In genomic region chr17:13510062-13510461, GRCh38 we compare ENCODE assay signal across 15 cellular contexts.
DNase-seq lines count a peak whose midpoint lies in the region; ATAC-seq and TF ChIP-seq lines count a peak whose summit lies in the region.
"Had no signal": no experiment of that assay in that cellular context is flagged by ENCODE, and none has a peak within 500 bp of the region (broad histone marks: within the 10 kb centered on the region; RNA-seq: fewer than 3 reads in every experiment).

No MANE protein-coding gene starts in this region.

- DNase-seq in BE2C (peak; percentile 26), astrocyte of the hippocampus (ENCODE audit: low read depth, low spot score) (peak; percentile 41), NK-92 (lab: John Stamatoyannopoulos, UW; ENCODE audit: unreplicated experiment) (no peak), SKM-1 treated with dmso at 0.1 percent for 144 hours (lab: John Stamatoyannopoulos, UW; ENCODE audit: unreplicated experiment) (no peak), Peyer's patch (no peak)
- no peak for DNase-seq in activated CD8-positive, alpha-beta T cell treated with anti-CD3 and anti-CD28 coated beads, Interleukin-2, amount 10 ng/mL, durations not matched to agents 7 days and 5 days
- DNase-seq: activated gamma-delta T cell treated with Interleukin-2 at 50 U/mL for 16 hours; effector CD8-positive, alpha-beta T cell; midbrain; NCI-H2029 treated with DMSO at 0.1 percent for 48 hours; NK-92 treated with Interleukin-12 subunit alpha and Interleukin-12 subunit beta, amount 100 ng/mL, for 24 hours; SIG-M5 had no signal

- POLR2A ChIA-PET in activated CD8-positive, alpha-beta T cell treated with anti-CD3 and anti-CD28 coated beads, Interleukin-2, amount 10 ng/mL, durations not matched to agents 7 days and 5 days (lab: Charles Lee) = no interaction called here

- H3K27ac Mint-ChIP-seq in activated CD8-positive, alpha-beta T cell treated with anti-CD3 and anti-CD28 coated beads, Interleukin-2, amount 10 ng/mL, durations not matched to agents 7 days and 5 days = no peak overlapping the region
- H3K27ac Mint-ChIP-seq: B cell had no signal

- ATAC-seq in HG03354 (IDR thresholded peaks at IDR 0.05; ENCODE audit: poor library complexity, severe bottlenecking, unreplicated experiment) = peak; percentile 59
- ATAC-seq in activated CD8-positive, alpha-beta T cell treated with anti-CD3 and anti-CD28 coated beads, Interleukin-2, amount 10 ng/mL, durations not matched to agents 7 days and 5 days = no peak

- H3K4me1 ChIP-seq in BE2C = 0 out of 2 replicates have a peak, but pooled peaks cover 5% of the 10 kb centered on the region
- H3K4me1 ChIP-seq in mesodermal cell (ENCODE audit: control insufficient read depth, insufficient read depth, low read length, poor library complexity, severe bottlenecking) = peaks cover 16% of the 10 kb centered on the region
- H3K4me1 ChIP-seq in Peyer's patch = no peaks in the 10 kb centered on the region

- H3K27me3 Mint-ChIP-seq in activated CD8-positive, alpha-beta T cell treated with anti-CD3 and anti-CD28 coated beads, Interleukin-2, amount 10 ng/mL, durations not matched to agents 7 days and 5 days (ENCODE audit: low read depth) = peaks cover 12% of the 10 kb centered on the region

- WGBS in mesodermal cell (ENCODE audit: insufficient coverage in 2 of 2), 2 experiments = 83 to 92% methylated on average over 5 to 6 of the region's 6 CpGs

- H3K4me3 Mint-ChIP-seq in activated CD8-positive, alpha-beta T cell treated with anti-CD3 and anti-CD28 coated beads, Interleukin-2, amount 10 ng/mL, durations not matched to agents 7 days and 5 days = no peak overlapping the region
- H3K4me3 Mint-ChIP-seq: B cell had no signal

- H3K9me3 Mint-ChIP-seq in activated CD8-positive, alpha-beta T cell treated with anti-CD3 and anti-CD28 coated beads, Interleukin-2, amount 10 ng/mL, durations not matched to agents 7 days and 5 days (ENCODE audit: insufficient read depth) = no peaks in the 10 kb centered on the region

- H3K27me3 ChIP-seq in BE2C (no peaks in the 10 kb centered on the region), Peyer's patch (no peaks in the 10 kb centered on the region)

- H3K36me3 ChIP-seq in BE2C (no peaks in the 10 kb centered on the region), mesodermal cell (ENCODE audit: control insufficient read depth, insufficient read depth, low read length) (no peaks in the 10 kb centered on the region), Peyer's patch (no peaks in the 10 kb centered on the region)

- TF ChIP-seq CTCF in BE2C (IDR thresholded peaks at IDR 0.05; ENCODE audit: low read depth, low read length) = no peak
- TF ChIP-seq CTCF in Peyer's patch (IDR thresholded peaks at IDR 0.05) = no peak

- no peaks in the 10 kb centered on the region for H3K36me3 Mint-ChIP-seq in activated CD8-positive, alpha-beta T cell treated with anti-CD3 and anti-CD28 coated beads, Interleukin-2, amount 10 ng/mL, durations not matched to agents 7 days and 5 days (ENCODE audit: low read depth)

- H3K27ac ChIP-seq in mesodermal cell (ENCODE audit: low read depth, low read length, severe bottlenecking) = peak overlapping the region; percentile 13
- no peak overlapping the region for H3K27ac ChIP-seq in Peyer's patch

- H3K9me3 ChIP-seq in BE2C = no peaks in the 10 kb centered on the region
- no peaks in the 10 kb centered on the region for H3K9me3 ChIP-seq in mesodermal cell (ENCODE audit: control insufficient read depth, low read length)
- no peaks in the 10 kb centered on the region for H3K9me3 ChIP-seq in Peyer's patch

- CTCF ChIA-PET in activated CD8-positive, alpha-beta T cell treated with anti-CD3 and anti-CD28 coated beads, Interleukin-2, amount 10 ng/mL, durations not matched to agents 7 days and 5 days (lab: Charles Lee) = interaction anchor here (0.6 kb wide), 1 partner anchor 1885 kb away, joined by 3 read pairs; no protein-coding TSS in a partner anchor

- peaks cover 11% of the 10 kb centered on the region for H3K4me1 Mint-ChIP-seq in activated CD8-positive, alpha-beta T cell treated with anti-CD3 and anti-CD28 coated beads, Interleukin-2, amount 10 ng/mL, durations not matched to agents 7 days and 5 days (ENCODE audit: low read depth)
- H3K4me1 Mint-ChIP-seq: B cell had no signal

- H3K4me3 ChIP-seq in BE2C (ENCODE audit: low read depth, low read length) (peak overlapping the region; percentile 8; the same call in 1 of the 2 replicates), mesodermal cell (ENCODE audit: extremely low read depth, insufficient read depth, low read length, poor library complexity, severe bottlenecking) (no peak overlapping the region), Peyer's patch (no peak overlapping the region)

- TF ChIP-seq POLR2A in Peyer's patch (IDR thresholded peaks at IDR 0.05) = no peak

Comparison
In these comparisons a context has a peak if more than half of its experiments do, and no peak if none do; other contexts are left out.
1. DNase-seq: peak in BE2C (single experiment) and astrocyte of the hippocampus (single experiment); none in NK-92 (single experiment), SKM-1 treated with dmso at 0.1 percent for 144 hours (single experiment), Peyer's patch (0 of 3) and activated CD8-positive, alpha-beta T cell treated with anti-CD3 and anti-CD28 coated beads, Interleukin-2, amount 10 ng/mL, durations not matched to agents 7 days and 5 days (single experiment).